Comparison of ENCODE assay signal across 1 cellular context in genomic region chr12:60644076-60644475, GRCh38.
TF ChIP-seq lines count a peak whose summit lies in the region.

No MANE protein-coding gene starts in this region.

TF ChIP-seq in HepG2, 621 proteins besides CTCF, POLR2A, EP300 and RAD21 (continued from another document):
- TF ChIP-seq ATF2 (CRISPR knock-in tag; IDR thresholded peaks at IDR 0.05): no peak
- TF ChIP-seq GFI1 (CRISPR knock-in tag; IDR thresholded peaks at IDR 0.05; ENCODE audit: borderline replicate concordance): no peak
- no peak for TF ChIP-seq NR0B2 (CRISPR knock-in tag; IDR thresholded peaks at IDR 0.05)
- TF ChIP-seq ZNF597 (CRISPR knock-in tag; IDR thresholded peaks at IDR 0.05): no peak
- no peak for TF ChIP-seq ZNF841 (CRISPR knock-in tag; IDR thresholded peaks at IDR 0.05; ENCODE audit: borderline replicate concordance)
TF ChIP-seq in HepG2: peak in this region for 0.
